ENCODE assay signal across 20 cellular contexts in genomic region chr4:164596318-164596878, GRCh38.
"Had no signal": no experiment of that assay in that cellular context is flagged by ENCODE, and none has a peak within 500 bp of the region (broad histone marks: within the 10 kb centered on the region; RNA-seq: fewer than 3 reads in every experiment).

No MANE protein-coding gene starts in this region.

- ATAC-seq: esophagus mucosa; heart left ventricle; left lobe of liver; mucosa of descending colon; natural killer cell; pancreas; right lobe of liver; stimulated activated effector memory CD8-positive, alpha-beta T cell treated with anti-CD3 and anti-CD28 coated beads, Interleukin-12 subunit alpha, Interleukin-12 subunit beta, amount 100 ng/mL, for 72 hours; stimulated activated naive CD8-positive, alpha-beta T cell treated with anti-CD3 and anti-CD28 coated beads, Interleukin-15, Interleukin-2, amounts not matched to agents 100 U/mL and 50 U/mL, for 24 hours had no signal

- H3K27me3 ChIP-seq: heart left ventricle, pancreas, right lobe of liver, suprapubic skin, thyroid gland, upper lobe of left lung, uterus had no signal

- H3K36me3 ChIP-seq: heart left ventricle, pancreas, right lobe of liver, suprapubic skin, thyroid gland, upper lobe of left lung, uterus had no signal

- DNase-seq: effector CD8-positive, alpha-beta T cell; heart left ventricle; hippocampal formation; natural killer cell; nucleus accumbens; pancreas; right lobe of liver; stimulated activated CD4-positive, alpha-beta T cell treated with anti-CD3 and anti-CD28 coated beads, Interleukin-4, amount 100 ng/mL, for 1 hour; stimulated activated CD8-positive, alpha-beta memory T cell treated with anti-CD3 and anti-CD28 coated beads, Interleukin-4, amount 100 ng/mL, for 48 hours; stimulated activated naive CD8-positive, alpha-beta T cell treated with anti-CD3 and anti-CD28 coated beads, Interleukin-15, Interleukin-2, amounts not matched to agents 100 U/mL and 50 U/mL, for 24 hours; thyroid gland; uterus had no signal

- H3K4me1 ChIP-seq: heart left ventricle, pancreas, right lobe of liver, suprapubic skin, thyroid gland, upper lobe of left lung, uterus had no signal

- H3K27ac ChIP-seq: coronary artery, heart left ventricle, pancreas, right lobe of liver, suprapubic skin, thyroid gland, upper lobe of left lung, uterus had no signal

- H3K9me3 ChIP-seq: pancreas, right lobe of liver, suprapubic skin, thyroid gland, upper lobe of left lung, uterus had no signal

- H3K4me3 ChIP-seq: coronary artery, heart left ventricle, mucosa of descending colon, pancreas, right lobe of liver, suprapubic skin, thyroid gland, upper lobe of left lung, uterus had no signal

- FAIRE-seq: frontal cortex, pancreas had no signal
